In the genomic region with DNA sequence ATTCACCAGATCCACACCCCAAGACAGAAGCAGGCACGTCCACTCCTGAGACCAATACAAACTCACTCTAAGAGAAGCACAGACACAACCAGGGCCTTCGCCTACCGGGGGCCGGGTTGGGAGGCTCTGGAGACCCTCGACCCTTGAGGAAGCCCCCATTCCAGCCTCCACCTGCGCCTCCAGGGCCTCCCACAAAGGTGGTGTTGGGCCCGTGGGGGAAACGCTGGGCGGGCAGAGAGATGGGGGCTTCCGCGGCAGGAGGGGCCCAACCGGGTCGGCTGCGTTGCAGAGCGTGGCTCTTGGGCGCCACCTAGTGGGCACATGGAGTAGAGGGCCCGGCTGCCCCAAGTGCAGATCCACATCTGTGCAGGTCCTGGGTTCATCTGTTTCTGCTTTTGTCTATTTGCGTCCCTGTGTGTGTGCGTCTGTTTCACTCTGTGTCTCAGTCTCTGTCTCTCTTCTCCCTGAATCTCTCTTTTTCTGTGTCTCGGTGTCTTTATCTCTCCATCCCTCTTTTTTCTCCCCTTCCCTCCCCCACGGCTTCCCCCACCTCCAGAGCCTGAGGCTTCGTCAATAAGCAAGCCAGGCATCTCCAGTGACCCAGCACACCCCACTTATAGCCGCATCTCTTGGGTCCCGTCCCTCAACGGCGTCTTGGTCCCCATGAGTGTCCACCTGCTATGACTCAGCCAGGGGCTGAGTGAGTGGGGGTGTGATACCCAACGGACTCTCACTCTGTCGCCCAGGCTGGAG, we compare ENCODE assay signal across 8 cellular contexts. TPM values are rescaled to one million over a fixed set of nuclear protein-coding genes. Genes with fewer than 3 reads are reported as not detected.
A peak's percentile ranks its signal among the peaks of the same experiment; 100 is the strongest.
DNase-seq lines count a peak whose midpoint lies in the region; ATAC-seq and TF ChIP-seq lines count a peak whose summit lies in the region.

No MANE protein-coding gene starts in this region.

- peak; percentile 100 for TF ChIP-seq CTCF in neural crest cell (conservative IDR thresholded peaks at IDR 0.05)

- no peak overlapping the region for H3K27ac Mint-ChIP-seq in activated T-cell treated with anti-CD3 and anti-CD28 coated beads, Interleukin-2, amount 50 U/mL, for 24 hours
- peak overlapping the region; percentile 67 for H3K27ac Mint-ChIP-seq in neural crest cell (ENCODE audit: unreplicated experiment)

- H3K4me3 Mint-ChIP-seq in activated T-cell treated with anti-CD3 and anti-CD28 coated beads, Interleukin-2, amount 50 U/mL, for 24 hours, result no peak overlapping the region
- H3K4me3 Mint-ChIP-seq in neural crest cell, result peak overlapping the region; percentile 0

- H3K4me3 ChIP-seq in BLaER1 treated with 17β-estradiol and CSF1 and Interleukin-3, amounts not matched to agents 10 nM and 100 nM, result no peak overlapping the region

- CTCF ChIA-PET in HEK293T (lab: Yijun Ruan, JAX), result interaction anchor here (0.6 to 2.8 kb wide), 2 partner anchors 31 to 1036 kb away, joined by 4 to 10 read pairs; no protein-coding TSS in a partner anchor

- peak; percentile 90 for DNase-seq in HEK293T (ENCODE audit: extremely low spot score)
- DNase-seq in activated T-cell treated with anti-CD3 and anti-CD28 coated beads, Interleukin-2, amount 50 U/mL, for 24 hours, result peak; percentile 83
- peak; percentile 45 for DNase-seq in fibroblast of gingiva (ENCODE audit: low read depth)
- peak; percentile 87 for DNase-seq in neural crest cell (ENCODE audit: low read depth, low spot score)
- DNase-seq in substantia nigra (lab: John Stamatoyannopoulos, UW), result peak in 39 of 49 donors; percentile 3 to 78 (median 31)

- peaks cover 0 to 46% (median 30%) of the 10 kb centered on the region in 11 experiments; a peak in 14 of 22 replicates for H4K20me1 ChIP-seq in BLaER1 treated with 17β-estradiol and CSF1 and Interleukin-3, amounts not matched to agents 10 nM and 100 nM

- POLR2A ChIA-PET in HEK293T (lab: Yijun Ruan, JAX), result no interaction called here

- H3K36me3 ChIP-seq in BLaER1 treated with 17β-estradiol and CSF1 and Interleukin-3, amounts not matched to agents 10 nM and 100 nM, result peaks cover 0 to 19% (median 13%) of the 10 kb centered on the region in 11 experiments; a peak in 10 of 22 replicates

- H3K27me3 ChIP-seq in BLaER1 treated with 17β-estradiol and CSF1 and Interleukin-3, amounts not matched to agents 10 nM and 100 nM, result no peaks in the 10 kb centered on the region

- H3K4me2 ChIP-seq in BLaER1 treated with 17β-estradiol and CSF1 and Interleukin-3, amounts not matched to agents 10 nM and 100 nM, result peak overlapping the region; percentile 39 to 69 (median 63)

- no peaks in the 10 kb centered on the region for H3K9me3 ChIP-seq in BLaER1 treated with 17β-estradiol and CSF1 and Interleukin-3, amounts not matched to agents 10 nM and 100 nM (replicated peaks in 1 of 11)

- peaks cover 15% of the 10 kb centered on the region for H3K4me1 Mint-ChIP-seq in activated T-cell treated with anti-CD3 and anti-CD28 coated beads, Interleukin-2, amount 50 U/mL, for 24 hours (ENCODE audit: low read depth)
- H3K4me1 Mint-ChIP-seq in neural crest cell, result peaks cover 10% of the 10 kb centered on the region

- ATAC-seq in GM21619 (IDR thresholded peaks at IDR 0.05; ENCODE audit: unreplicated experiment), result no peak

- H3K9me3 Mint-ChIP-seq in activated T-cell treated with anti-CD3 and anti-CD28 coated beads, Interleukin-2, amount 50 U/mL, for 24 hours, result no peaks in the 10 kb centered on the region
- H3K9me3 Mint-ChIP-seq in neural crest cell, result no peaks in the 10 kb centered on the region

- peaks cover 14% of the 10 kb centered on the region for H3K36me3 Mint-ChIP-seq in activated T-cell treated with anti-CD3 and anti-CD28 coated beads, Interleukin-2, amount 50 U/mL, for 24 hours (ENCODE audit: low read depth)
- no peaks in the 10 kb centered on the region for H3K36me3 Mint-ChIP-seq in neural crest cell (ENCODE audit: low read depth)

- peak overlapping the region in 7 of 11 experiments; percentile 11 to 64 (median 34); a peak in 8 of 22 replicates for H3K9ac ChIP-seq in BLaER1 treated with 17β-estradiol and CSF1 and Interleukin-3, amounts not matched to agents 10 nM and 100 nM

- H3K27ac ChIP-seq in BLaER1 treated with 17β-estradiol and CSF1 and Interleukin-3, amounts not matched to agents 10 nM and 100 nM, result no peak overlapping the region
- no peak overlapping the region for H3K27ac ChIP-seq in substantia nigra (ENCODE audit: low read depth, low read length, poor library complexity, severe bottlenecking)

- peaks cover 0 to 67% (median 47%) of the 10 kb centered on the region in 10 experiments; a peak in 16 of 20 replicates for H3K4me1 ChIP-seq in BLaER1 treated with 17β-estradiol and CSF1 and Interleukin-3, amounts not matched to agents 10 nM and 100 nM

- no peaks in the 10 kb centered on the region for H3K27me3 Mint-ChIP-seq in activated T-cell treated with anti-CD3 and anti-CD28 coated beads, Interleukin-2, amount 50 U/mL, for 24 hours
- H3K27me3 Mint-ChIP-seq in neural crest cell (ENCODE audit: low read depth), result no peaks in the 10 kb centered on the region

TF ChIP-seq in HEK293T, 16 proteins besides CTCF, POLR2A, EP300 and RAD21:
- TF ChIP-seq NFRKB (IDR thresholded peaks at IDR 0.05), result no peak
- TF ChIP-seq SP1 (IDR thresholded peaks at IDR 0.05), result no peak
- TF ChIP-seq FOXK2 (IDR thresholded peaks at IDR 0.05), result no peak
- peak; percentile 68; the same call in 1 of the 2 replicates for TF ChIP-seq FOXM1 (IDR thresholded peaks at IDR 0.05; ENCODE audit: borderline replicate concordance)

TF ChIP-seq in PFSK-1, 5 proteins besides CTCF, POLR2A, EP300 and RAD21:
- TF ChIP-seq, protein P1, sequence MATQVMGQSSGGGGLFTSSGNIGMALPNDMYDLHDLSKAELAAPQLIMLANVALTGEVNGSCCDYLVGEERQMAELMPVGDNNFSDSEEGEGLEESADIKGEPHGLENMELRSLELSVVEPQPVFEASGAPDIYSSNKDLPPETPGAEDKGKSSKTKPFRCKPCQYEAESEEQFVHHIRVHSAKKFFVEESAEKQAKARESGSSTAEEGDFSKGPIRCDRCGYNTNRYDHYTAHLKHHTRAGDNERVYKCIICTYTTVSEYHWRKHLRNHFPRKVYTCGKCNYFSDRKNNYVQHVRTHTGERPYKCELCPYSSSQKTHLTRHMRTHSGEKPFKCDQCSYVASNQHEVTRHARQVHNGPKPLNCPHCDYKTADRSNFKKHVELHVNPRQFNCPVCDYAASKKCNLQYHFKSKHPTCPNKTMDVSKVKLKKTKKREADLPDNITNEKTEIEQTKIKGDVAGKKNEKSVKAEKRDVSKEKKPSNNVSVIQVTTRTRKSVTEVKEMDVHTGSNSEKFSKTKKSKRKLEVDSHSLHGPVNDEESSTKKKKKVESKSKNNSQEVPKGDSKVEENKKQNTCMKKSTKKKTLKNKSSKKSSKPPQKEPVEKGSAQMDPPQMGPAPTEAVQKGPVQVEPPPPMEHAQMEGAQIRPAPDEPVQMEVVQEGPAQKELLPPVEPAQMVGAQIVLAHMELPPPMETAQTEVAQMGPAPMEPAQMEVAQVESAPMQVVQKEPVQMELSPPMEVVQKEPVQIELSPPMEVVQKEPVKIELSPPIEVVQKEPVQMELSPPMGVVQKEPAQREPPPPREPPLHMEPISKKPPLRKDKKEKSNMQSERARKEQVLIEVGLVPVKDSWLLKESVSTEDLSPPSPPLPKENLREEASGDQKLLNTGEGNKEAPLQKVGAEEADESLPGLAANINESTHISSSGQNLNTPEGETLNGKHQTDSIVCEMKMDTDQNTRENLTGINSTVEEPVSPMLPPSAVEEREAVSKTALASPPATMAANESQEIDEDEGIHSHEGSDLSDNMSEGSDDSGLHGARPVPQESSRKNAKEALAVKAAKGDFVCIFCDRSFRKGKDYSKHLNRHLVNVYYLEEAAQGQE (IDR thresholded peaks at IDR 0.05; ENCODE audit: insufficient read depth in 1 of 2, low read depth in 2 of 2, low read length in 2 of 2), result no peak
- TF ChIP-seq FOXP2 (optimal IDR thresholded peaks at IDR 0.05; ENCODE audit: borderline replicate concordance, extremely low read depth, extremely low read length, insufficient read depth), result peak; percentile 43

RNA-seq across cellular contexts. Expression of a gene that starts 10.5 kb away (rescaled TPM):
- polyA plus RNA-seq in PFSK-1 (2012; ENCODE audit: insufficient read length, low read depth), result 1.1 TPM
- 0.37 and 0.55 TPM in 2 replicates for total RNA-seq in neural crest cell

RNA-seq across cellular contexts. Expression of a gene that starts 44.3 kb away (rescaled TPM):
- 110 TPM for polyA plus RNA-seq in PFSK-1 (2012; ENCODE audit: insufficient read length, low read depth)
- 103 and 117 TPM in 2 replicates for total RNA-seq in neural crest cell

RNA-seq across cellular contexts. Expression of a gene that starts 44.6 kb away (rescaled TPM):
- 139 TPM for polyA plus RNA-seq in PFSK-1 (2012; ENCODE audit: insufficient read length, low read depth)
- 176 and 184 TPM in 2 replicates for total RNA-seq in neural crest cell

Comparison
In these comparisons a context has a peak if more than half of its experiments do, and no peak if none do; other contexts are left out.
1. DNase-seq: peak in every context shown above with its lines; median percentile 90 in HEK293T; 87 in neural crest cell; 83 in activated T-cell treated with anti-CD3 and anti-CD28 coated beads, Interleukin-2, amount 50 U/mL, for 24 hours; 45 in fibroblast of gingiva; 31 in substantia nigra.